ENCODE assay signal across 9 cellular contexts in genomic region chr14:33564774-33565630, GRCh38.
DNase-seq lines count a peak whose midpoint lies in the region; ATAC-seq lines count a peak whose summit lies in the region.
"Had no signal": no experiment of that assay in that cellular context is flagged by ENCODE, and none has a peak within 500 bp of the region (broad histone marks: within the 10 kb centered on the region; RNA-seq: fewer than 3 reads in every experiment).

No MANE protein-coding gene starts in this region.

- H3K4me1 Mint-ChIP-seq in activated naive CD8-positive, alpha-beta T cell treated with anti-CD3 and anti-CD28 coated beads, Interleukin-2, amount 10 ng/mL, durations not matched to agents 7 days and 5 days = peaks cover 3% of the 10 kb centered on the region
- no peaks in the 10 kb centered on the region for H3K4me1 Mint-ChIP-seq in activated naive CD8-positive, alpha-beta T cell treated with anti-CD3 and anti-CD28 coated beads for 36 hours
- H3K4me1 Mint-ChIP-seq: CD4-positive, CD25-positive, alpha-beta regulatory T cell had no signal

- no peaks in the 10 kb centered on the region for H3K36me3 Mint-ChIP-seq in activated naive CD8-positive, alpha-beta T cell treated with anti-CD3 and anti-CD28 coated beads, Interleukin-2, amount 10 ng/mL, durations not matched to agents 7 days and 5 days
- no peaks in the 10 kb centered on the region for H3K36me3 Mint-ChIP-seq in activated naive CD8-positive, alpha-beta T cell treated with anti-CD3 and anti-CD28 coated beads for 36 hours
- H3K36me3 Mint-ChIP-seq: CD4-positive, CD25-positive, alpha-beta regulatory T cell had no signal

- DNase-seq in activated naive CD8-positive, alpha-beta T cell treated with anti-CD3 and anti-CD28 coated beads, Interleukin-2, amount 10 ng/mL, durations not matched to agents 7 days and 5 days = no peak
- DNase-seq in activated naive CD8-positive, alpha-beta T cell treated with anti-CD3 and anti-CD28 coated beads for 36 hours = no peak
- DNase-seq in SW 1271 (lab: John Stamatoyannopoulos, UW) = peak; percentile 63 to 84
- peak; percentile 98 for DNase-seq in pulmonary artery endothelial cell (ENCODE audit: low read depth, low spot score)
- DNase-seq in germinal center (ENCODE audit: low spot score) = no peak
- DNase-seq in NCI-H774 (lab: John Stamatoyannopoulos, UW) = no peak
- DNase-seq in cortex of kidney (lab: John Stamatoyannopoulos, UW) = no peak
- DNase-seq: CD4-positive, CD25-positive, alpha-beta regulatory T cell had no signal

- no peaks in the 10 kb centered on the region for H3K27me3 Mint-ChIP-seq in activated naive CD8-positive, alpha-beta T cell treated with anti-CD3 and anti-CD28 coated beads, Interleukin-2, amount 10 ng/mL, durations not matched to agents 7 days and 5 days
- no peaks in the 10 kb centered on the region for H3K27me3 Mint-ChIP-seq in activated naive CD8-positive, alpha-beta T cell treated with anti-CD3 and anti-CD28 coated beads for 36 hours
- H3K27me3 Mint-ChIP-seq: CD4-positive, CD25-positive, alpha-beta regulatory T cell had no signal

- peak; percentile 60 for ATAC-seq in activated naive CD8-positive, alpha-beta T cell treated with anti-CD3 and anti-CD28 coated beads, Interleukin-2, amount 10 ng/mL, durations not matched to agents 7 days and 5 days (ENCODE audit: low read depth)
- peak; percentile 51 for ATAC-seq in HG03558 (IDR thresholded peaks at IDR 0.05; ENCODE audit: extremely low read depth, unreplicated experiment)

- POLR2A ChIA-PET in activated naive CD8-positive, alpha-beta T cell treated with anti-CD3 and anti-CD28 coated beads, Interleukin-2, amount 10 ng/mL, durations not matched to agents 7 days and 5 days (lab: Charles Lee) = no interaction called here

- no peaks in the 10 kb centered on the region for H3K9me3 Mint-ChIP-seq in activated naive CD8-positive, alpha-beta T cell treated with anti-CD3 and anti-CD28 coated beads, Interleukin-2, amount 10 ng/mL, durations not matched to agents 7 days and 5 days
- H3K9me3 Mint-ChIP-seq in activated naive CD8-positive, alpha-beta T cell treated with anti-CD3 and anti-CD28 coated beads for 36 hours = no peaks in the 10 kb centered on the region

- H3K4me3 Mint-ChIP-seq in activated naive CD8-positive, alpha-beta T cell treated with anti-CD3 and anti-CD28 coated beads, Interleukin-2, amount 10 ng/mL, durations not matched to agents 7 days and 5 days = no peak overlapping the region
- no peak overlapping the region for H3K4me3 Mint-ChIP-seq in activated naive CD8-positive, alpha-beta T cell treated with anti-CD3 and anti-CD28 coated beads for 36 hours
- H3K4me3 Mint-ChIP-seq: CD4-positive, CD25-positive, alpha-beta regulatory T cell had no signal

- no peak overlapping the region for H3K27ac Mint-ChIP-seq in activated naive CD8-positive, alpha-beta T cell treated with anti-CD3 and anti-CD28 coated beads, Interleukin-2, amount 10 ng/mL, durations not matched to agents 7 days and 5 days
- H3K27ac Mint-ChIP-seq in activated naive CD8-positive, alpha-beta T cell treated with anti-CD3 and anti-CD28 coated beads for 36 hours = no peak overlapping the region
- H3K27ac Mint-ChIP-seq: CD4-positive, CD25-positive, alpha-beta regulatory T cell had no signal

Comparison
In these comparisons a context has a peak if more than half of its experiments do, and no peak if none do; other contexts are left out.
1. DNase-seq: peak in SW 1271 (2 of 2) and pulmonary artery endothelial cell (single experiment); none in activated naive CD8-positive, alpha-beta T cell treated with anti-CD3 and anti-CD28 coated beads, Interleukin-2, amount 10 ng/mL, durations not matched to agents 7 days and 5 days (single experiment), activated naive CD8-positive, alpha-beta T cell treated with anti-CD3 and anti-CD28 coated beads for 36 hours (single experiment), germinal center (single experiment), NCI-H774 (single experiment) and cortex of kidney (single experiment).